In the genomic region with DNA sequence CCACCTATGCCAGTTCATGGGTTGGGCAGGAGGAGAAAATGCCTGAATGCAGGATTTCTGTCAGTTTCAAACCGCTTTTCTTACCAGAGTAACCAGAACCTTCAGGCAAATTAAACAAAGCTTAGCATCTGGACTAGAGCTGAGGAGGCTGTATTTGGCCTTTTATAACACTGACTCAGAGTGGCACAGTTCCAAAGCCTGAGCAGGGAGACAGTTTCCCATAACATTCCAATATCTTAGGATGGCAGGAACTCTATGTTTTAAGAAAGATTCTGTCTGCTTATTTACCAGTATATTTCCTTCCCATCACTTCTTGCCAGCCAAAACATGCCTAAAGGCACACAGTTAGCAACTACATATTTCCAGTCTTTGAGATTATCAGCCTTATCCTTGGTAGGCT, we compare ENCODE assay signal across 13 cellular contexts. TPM values are rescaled to one million over a fixed set of nuclear protein-coding genes. Genes with fewer than 3 reads are reported as not detected.
A peak's percentile ranks its signal among the peaks of the same experiment; 100 is the strongest.
DNase-seq lines count a peak whose midpoint lies in the region; ATAC-seq and TF ChIP-seq lines count a peak whose summit lies in the region.
"Had no signal": no experiment of that assay in that cellular context is flagged by ENCODE, and none has a peak within 500 bp of the region (broad histone marks: within the 10 kb centered on the region; RNA-seq: fewer than 3 reads in every experiment).

No MANE protein-coding gene starts in this region.

- CTCF ChIA-PET in PC-9 (lab: Charles Lee): no interaction called here

- WGBS in GM23248 (ENCODE audit: low coverage in 1 of 2, low lambda C conversion rate in 2 of 2, missing lambda C conversion rate in 2 of 2), 2 experiments: 5 to 17% methylated on average over 1 of the region's 1 CpG

- intact Hi-C loops in PC-9 (cut with micrococcal nuclease; ENCODE audit: unreplicated experiment): no loop called here

- POLR2A ChIA-PET in PC-9 (lab: Charles Lee; ENCODE audit: unreplicated experiment): no interaction called here

- DNase-seq in GM23248: peak; percentile 91
- DNase-seq in adipocyte (ENCODE audit: low read depth): peak; percentile 88
- DNase-seq in fibroblast of villous mesenchyme (ENCODE audit: low read depth): peak; percentile 73
- DNase-seq in stromal cell of bone marrow (ENCODE audit: low read depth): peak; percentile 81
- no peak for DNase-seq in RKO (ENCODE audit: low spot score)
- no peak for DNase-seq in PC-9
- DNase-seq: activated CD4-positive, CD25-positive, alpha-beta regulatory T cell; DMS79 treated with DMSO at 0.1 percent for 48 hours; midbrain; NCI-H1436 had no signal

- H3K79me2 ChIP-seq in GM23248 (ENCODE audit: insufficient read depth) (peaks cover 43% of the 10 kb centered on the region), PC-9 (ENCODE audit: low read depth) (no peaks in the 10 kb centered on the region)

- no peak for ATAC-seq in GM21786 (IDR thresholded peaks at IDR 0.05; ENCODE audit: unreplicated experiment)

- peaks cover 98% of the 10 kb centered on the region for H3K36me3 ChIP-seq in GM23248 (ENCODE audit: low read depth)
- peaks cover 98% of the 10 kb centered on the region for H3K36me3 ChIP-seq in adipocyte (ENCODE audit: control insufficient read depth, insufficient read depth, low read length, severe bottlenecking)
- peaks cover 16% of the 10 kb centered on the region for H3K36me3 ChIP-seq in PC-9 (ENCODE audit: low read depth)

- H3K9ac ChIP-seq in GM23248: peak overlapping the region; percentile 33
- H3K9ac ChIP-seq in adipocyte (ENCODE audit: low read length): no peak overlapping the region

- no peaks in the 10 kb centered on the region for H3K9me2 ChIP-seq in GM23248 (ENCODE audit: insufficient read depth)
- H3K9me2 ChIP-seq in PC-9 (ENCODE audit: insufficient read depth): no peaks in the 10 kb centered on the region

- no peaks in the 10 kb centered on the region for H3K9me3 ChIP-seq in GM23248 (ENCODE audit: low read depth)
- H3K9me3 ChIP-seq in adipocyte (ENCODE audit: control insufficient read depth, low read length): no peaks in the 10 kb centered on the region
- no peaks in the 10 kb centered on the region for H3K9me3 ChIP-seq in PC-9 (ENCODE audit: insufficient read depth, low read depth)

- H3K4me3 ChIP-seq in GM23248 (no peak overlapping the region), adipocyte (ENCODE audit: low read length) (no peak overlapping the region), fibroblast of villous mesenchyme (ENCODE audit: low read depth, low read length) (no peak overlapping the region), PC-9 (no peak overlapping the region)
- H3K4me3 ChIP-seq: coronary artery, hepatocyte had no signal

- H4K20me1 ChIP-seq in GM23248 (ENCODE audit: insufficient read depth) (peaks cover 5% of the 10 kb centered on the region; the same call in 1 of the 2 replicates), PC-9 (ENCODE audit: insufficient read depth) (no peaks in the 10 kb centered on the region)

- no peak overlapping the region for H2AFZ ChIP-seq in GM23248
- no peak overlapping the region for H2AFZ ChIP-seq in PC-9
- H2AFZ ChIP-seq: hepatocyte had no signal

- H3K4me1 ChIP-seq in GM23248 (ENCODE audit: insufficient read depth) (peaks cover 13% of the 10 kb centered on the region), adipocyte (ENCODE audit: control insufficient read depth, insufficient read depth, low read length) (peaks cover 21% of the 10 kb centered on the region), PC-9 (replicated peaks; ENCODE audit: insufficient read depth) (no peaks in the 10 kb centered on the region)

- no TSS peak for BruUV-seq in PC-9 (replicated peaks; lab: Mats Ljungman, UMichigan)

- H3K27ac ChIP-seq in GM23248 (peak overlapping the region; percentile 50), PC-9 (no peak overlapping the region)

- TF ChIP-seq CTCF in fibroblast of villous mesenchyme (IDR thresholded peaks at IDR 0.05; ENCODE audit: insufficient read depth, low read depth, low read length): no peak
- TF ChIP-seq CTCF in PC-9 (conservative IDR thresholded peaks at IDR 0.05): no peak

- in situ Hi-C loops in GM23248 (cut with MboI): no loop called here

- H3K27me3 ChIP-seq in GM23248 (replicated peaks; ENCODE audit: insufficient read depth) (no peaks in the 10 kb centered on the region), adipocyte (replicated peaks; ENCODE audit: control insufficient read depth, insufficient read depth, low read length) (no peaks in the 10 kb centered on the region), PC-9 (ENCODE audit: insufficient read depth, low read depth) (no peaks in the 10 kb centered on the region)
- H3K27me3 ChIP-seq: hepatocyte had no signal

- H3F3A ChIP-seq in GM23248 (ENCODE audit: insufficient read depth): peaks cover 52% of the 10 kb centered on the region
- H3F3A ChIP-seq in PC-9 (ENCODE audit: insufficient read depth, low read depth): no peaks in the 10 kb centered on the region

- H3K4me2 ChIP-seq in GM23248 (ENCODE audit: unreplicated experiment): peak overlapping the region; percentile 0
- no peak overlapping the region for H3K4me2 ChIP-seq in PC-9
- H3K4me2 ChIP-seq: hepatocyte had no signal

RNA-seq across cellular contexts. Expression of a gene that starts 46.8 kb away (rescaled TPM):
- total RNA-seq in GM23248 (2014; rRNA removed; shearing (Covaris generic)): 63.7 and 69.9 TPM in 2 replicates
- polyA plus RNA-seq in GM23248 (2016; fragmentation: Nextera tagmentation; extraction: Ambion mirVana): 45.4 and 49.4 TPM in 2 replicates
- total RNA-seq in fibroblast of villous mesenchyme (193 and 210 TPM in 2 replicates), PC-9 (2021) (117 and 126 TPM in 2 replicates)

Comparison
In these comparisons a context has a peak if more than half of its experiments do, and no peak if none do; other contexts are left out.
1. DNase-seq: peak in GM23248 (single experiment), adipocyte (single experiment), fibroblast of villous mesenchyme (single experiment) and stromal cell of bone marrow (single experiment); none in RKO (single experiment) and PC-9 (0 of 2).